Comparison of ENCODE assay signal across 10 cellular contexts in the genomic region with DNA sequence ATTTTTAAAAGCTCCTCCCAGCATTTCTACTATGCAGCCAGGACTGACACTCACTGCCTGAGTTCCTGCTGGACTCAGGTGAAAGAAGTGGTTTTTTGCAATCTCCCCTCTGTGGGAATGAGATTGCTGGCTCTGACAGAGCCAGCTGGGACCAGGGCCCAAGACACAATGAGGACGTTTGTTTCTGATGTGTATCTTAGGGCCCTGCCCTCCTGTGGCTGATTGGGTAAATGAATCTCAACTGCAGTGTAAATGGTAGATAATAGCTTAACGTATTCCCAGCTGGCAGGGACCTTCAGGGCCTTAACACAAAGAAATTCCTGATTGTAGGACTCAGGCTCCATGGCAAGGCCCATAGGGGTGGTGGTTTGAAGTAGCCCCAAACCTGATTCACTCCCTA.
DNase-seq lines count a peak whose midpoint lies in the region; ATAC-seq and TF ChIP-seq lines count a peak whose summit lies in the region.
"Had no signal": no experiment of that assay in that cellular context is flagged by ENCODE, and none has a peak within 500 bp of the region (broad histone marks: within the 10 kb centered on the region; RNA-seq: fewer than 3 reads in every experiment).

No MANE protein-coding gene starts in this region.

- H3K27me3 ChIP-seq in spleen (replicated peaks in 1 of 7), result no peaks in the 10 kb centered on the region
- H3K27me3 ChIP-seq in uterus, result no peaks in the 10 kb centered on the region
- H3K27me3 ChIP-seq: SJSA1 had no signal

- DNase-seq in NCI-H1105 treated with DMSO at 0.1 percent for 48 hours (lab: John Stamatoyannopoulos, UW) (peak; percentile 4), cardiac fibroblast (ENCODE audit: low read depth in 2 of 2) (peak in 1 of 2 donors; percentile 21), pons (ENCODE audit: low spot score) (peak; percentile 80), spleen (no peak), uterus (no peak)
- DNase-seq: GOT3; stimulated activated naive CD4-positive, alpha-beta T cell treated with Interleukin-2 at 50 U/mL for 16 hours had no signal

- ATAC-seq in GM18498 (IDR thresholded peaks at IDR 0.05; ENCODE audit: unreplicated experiment) (peak; percentile 48), HG03045 (IDR thresholded peaks at IDR 0.05; ENCODE audit: unreplicated experiment) (no peak)

- H3K36me3 ChIP-seq in spleen (no peaks in the 10 kb centered on the region), uterus (no peaks in the 10 kb centered on the region)
- H3K36me3 ChIP-seq: SJSA1 had no signal

- H3K4me1 ChIP-seq in spleen (no peaks in the 10 kb centered on the region), uterus (no peaks in the 10 kb centered on the region)
- H3K4me1 ChIP-seq: SJSA1 had no signal

- H3K9me3 ChIP-seq in spleen (no peaks in the 10 kb centered on the region), uterus (no peaks in the 10 kb centered on the region)
- H3K9me3 ChIP-seq: SJSA1 had no signal

- H3K4me3 ChIP-seq in cardiac fibroblast (replicated peaks in 1 of 2; ENCODE audit: low read depth in 2 of 2, low read length in 2 of 2), result no peak overlapping the region
- H3K4me3 ChIP-seq in spleen, result no peak overlapping the region
- H3K4me3 ChIP-seq in uterus, result no peak overlapping the region
- H3K4me3 ChIP-seq: SJSA1 had no signal

- WGBS in spleen, 5 donors, result 16 to 58% (median 30%) methylated on average over 1 to 2 of the region's 2 CpGs

- TF ChIP-seq CTCF in cardiac fibroblast (IDR thresholded peaks at IDR 0.05; ENCODE audit: low read depth, low read length) (peak; percentile 8), spleen (IDR thresholded peaks at IDR 0.05 in 8 of 11, conservative IDR thresholded peaks at IDR 0.05 in 3 of 11) (no peak), uterus (IDR thresholded peaks at IDR 0.05) (no peak)

- no peak for TF ChIP-seq POLR2A in spleen (IDR thresholded peaks at IDR 0.05)
- no peak for TF ChIP-seq POLR2A in uterus (IDR thresholded peaks at IDR 0.05)

- no peak overlapping the region for H3K27ac ChIP-seq in spleen
- H3K27ac ChIP-seq in uterus, result no peak overlapping the region
- H3K27ac ChIP-seq: SJSA1 had no signal

- intact Hi-C loops in spleen (cut with DNase I; ENCODE audit: low total_unique reads) (no loop called here), uterus (cut with DNase I; ENCODE audit: low total_unique reads) (no loop called here)

Comparison
In these comparisons a context has a peak if more than half of its experiments do, and no peak if none do; other contexts are left out.
1. DNase-seq: peak in NCI-H1105 treated with DMSO at 0.1 percent for 48 hours (single experiment) and pons (single experiment); none in spleen (single experiment) and uterus (0 of 2).